Comparison of ENCODE assay signal across 1 cellular context in the genomic region with DNA sequence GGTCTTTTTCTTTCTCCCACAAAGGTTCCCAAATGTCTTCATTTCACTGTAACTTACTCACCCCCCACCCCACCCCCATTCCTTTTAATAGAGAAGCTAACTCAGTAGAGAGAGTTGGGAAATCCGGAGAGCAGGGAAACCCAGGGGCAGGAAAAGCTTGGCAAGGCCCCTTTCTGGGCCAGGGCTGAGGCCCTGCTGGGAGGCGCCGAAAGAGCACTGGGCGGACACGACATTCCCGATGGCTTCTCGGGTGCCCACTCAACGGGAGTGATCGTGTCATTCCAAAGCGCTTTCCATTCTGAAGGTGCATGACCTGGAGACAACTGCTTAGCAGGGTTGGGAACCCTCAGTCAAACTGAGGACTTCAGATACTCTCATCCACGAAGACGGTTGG.
TF ChIP-seq lines count a peak whose summit lies in the region.

No MANE protein-coding gene starts in this region.

TF ChIP-seq in IMR-90, 13 proteins besides CTCF, POLR2A, EP300 and RAD21 (continued from another document):
- TF ChIP-seq, protein P1, sequence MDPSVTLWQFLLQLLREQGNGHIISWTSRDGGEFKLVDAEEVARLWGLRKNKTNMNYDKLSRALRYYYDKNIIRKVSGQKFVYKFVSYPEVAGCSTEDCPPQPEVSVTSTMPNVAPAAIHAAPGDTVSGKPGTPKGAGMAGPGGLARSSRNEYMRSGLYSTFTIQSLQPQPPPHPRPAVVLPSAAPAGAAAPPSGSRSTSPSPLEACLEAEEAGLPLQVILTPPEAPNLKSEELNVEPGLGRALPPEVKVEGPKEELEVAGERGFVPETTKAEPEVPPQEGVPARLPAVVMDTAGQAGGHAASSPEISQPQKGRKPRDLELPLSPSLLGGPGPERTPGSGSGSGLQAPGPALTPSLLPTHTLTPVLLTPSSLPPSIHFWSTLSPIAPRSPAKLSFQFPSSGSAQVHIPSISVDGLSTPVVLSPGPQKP (IDR thresholded peaks at IDR 0.05; ENCODE audit: borderline replicate concordance, low read depth, low read length) = no peak
- TF ChIP-seq MAZ (IDR thresholded peaks at IDR 0.05; ENCODE audit: borderline replicate concordance, low read depth, low read length) (no peak), NFE2L2 (IDR thresholded peaks at IDR 0.05; ENCODE audit: low read depth, low read length) (no peak), CHD1 (IDR thresholded peaks at IDR 0.05; ENCODE audit: low read depth, low read length) (no peak), BHLHE40 (IDR thresholded peaks at IDR 0.05; ENCODE audit: low read depth, low read length) (no peak), FOS (IDR thresholded peaks at IDR 0.05; ENCODE audit: low read depth, low read length) (no peak), MAFK (IDR thresholded peaks at IDR 0.05; ENCODE audit: low read depth, low read length) (no peak), RCOR1 (IDR thresholded peaks at IDR 0.05; ENCODE audit: insufficient replicate concordance, low read length) (no peak)
